ENCODE assay signal across 17 cellular contexts in the genomic region with DNA sequence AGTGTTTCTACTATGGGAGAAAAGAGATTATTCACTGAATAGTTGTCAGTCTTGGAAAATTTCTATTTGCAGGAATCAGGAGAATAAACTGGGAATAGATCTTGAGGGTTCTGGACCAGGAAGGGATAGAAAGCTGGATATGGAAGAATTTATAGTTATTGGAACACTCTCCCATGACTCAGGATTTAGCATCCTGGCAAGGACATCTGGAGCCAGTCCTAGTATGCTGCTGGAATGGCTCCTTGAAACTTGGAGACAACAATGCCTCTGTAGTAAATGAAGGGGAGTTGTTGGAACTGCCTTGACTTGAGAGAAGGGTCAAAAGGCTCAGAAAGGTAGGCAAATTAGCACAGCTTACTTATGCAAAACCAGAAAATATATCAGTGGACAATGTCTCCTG. TPM values are rescaled to one million over a fixed set of nuclear protein-coding genes. Genes with fewer than 3 reads are reported as not detected.
DNase-seq lines count a peak whose midpoint lies in the region; ATAC-seq and TF ChIP-seq lines count a peak whose summit lies in the region.
"Had no signal": no experiment of that assay in that cellular context is flagged by ENCODE, and none has a peak within 500 bp of the region (broad histone marks: within the 10 kb centered on the region; RNA-seq: fewer than 3 reads in every experiment).

No MANE protein-coding gene starts in this region.

- intact Hi-C loops in PC-3 (cut with micrococcal nuclease), result no loop called here
- intact Hi-C loops in sciatic nerve (cut with DNase I), result no loop called here
- intact Hi-C loops in PC-9 (cut with micrococcal nuclease; ENCODE audit: unreplicated experiment), result no loop called here

- H4K20me1 ChIP-seq in PC-3 (ENCODE audit: low read length), result no peaks in the 10 kb centered on the region
- no peaks in the 10 kb centered on the region for H4K20me1 ChIP-seq in PC-9 (ENCODE audit: insufficient read depth)

- CTCF ChIA-PET in PC-3 (lab: Charles Lee) (no interaction called here), PC-9 (lab: Charles Lee) (no interaction called here)

- BruUV-seq in PC-3 (replicated peaks; lab: Mats Ljungman, UMichigan) (no TSS peak), PC-9 (replicated peaks; lab: Mats Ljungman, UMichigan) (no TSS peak)

- no peak overlapping the region for H3K4me3 Mint-ChIP-seq in nephron progenitor cell
- H3K4me3 Mint-ChIP-seq: neural crest cell had no signal

- no peaks in the 10 kb centered on the region for H3K4me1 Mint-ChIP-seq in nephron progenitor cell
- H3K4me1 Mint-ChIP-seq: neural crest cell had no signal

- H3K79me2 ChIP-seq in PC-3 (ENCODE audit: low read length), result no peaks in the 10 kb centered on the region
- H3K79me2 ChIP-seq in PC-9 (ENCODE audit: low read depth), result no peaks in the 10 kb centered on the region

- POLR2A ChIA-PET in PC-3 (lab: Charles Lee; ENCODE audit: unreplicated experiment) (no interaction called here), PC-9 (lab: Charles Lee; ENCODE audit: unreplicated experiment) (interaction anchor here (0.9 kb wide), 1 partner anchor 15 kb away, joined by 3 read pairs; no protein-coding TSS in a partner anchor)

- H3K36me3 Mint-ChIP-seq in nephron progenitor cell (ENCODE audit: low read depth), result no peaks in the 10 kb centered on the region

- H3K27ac ChIP-seq in PC-3 (ENCODE audit: low read length) (no peak overlapping the region), PC-9 (no peak overlapping the region)
- H3K27ac ChIP-seq: SJSA1 had no signal

- no peak overlapping the region for H3K9ac ChIP-seq in PC-3 (ENCODE audit: low read length)

- ATAC-seq in PC-3 (peak; percentile 71), sciatic nerve (peak; percentile 62), esophagus mucosa (no peak), GM21737 (IDR thresholded peaks at IDR 0.05; ENCODE audit: unreplicated experiment) (no peak)

- H3K27me3 ChIP-seq in PC-3 (ENCODE audit: low read length), result no peaks in the 10 kb centered on the region
- H3K27me3 ChIP-seq in PC-9 (ENCODE audit: insufficient read depth, low read depth), result no peaks in the 10 kb centered on the region
- H3K27me3 ChIP-seq: heart left ventricle, SJSA1 had no signal

- DNase-seq in EH (ENCODE audit: low read depth), result peak; percentile 66
- DNase-seq in PC-3, result peak; percentile 4
- peak; percentile 73 for DNase-seq in fibroblast of mammary gland (ENCODE audit: low read depth)
- DNase-seq in sciatic nerve (ENCODE audit: low spot score), result no peak
- DNase-seq in nephron progenitor cell, result no peak
- DNase-seq in PC-9, result no peak
- DNase-seq: activated CD4-positive, CD25-positive, alpha-beta regulatory T cell treated with anti-CD3 and anti-CD28 coated beads, Interleukin-2, amount 50 U/mL, for 72 hours; heart left ventricle; NCI-H2029 treated with DMSO at 0.1 percent for 48 hours; NCI-H510A; OCI-M1 had no signal

- no peaks in the 10 kb centered on the region for H3F3A ChIP-seq in PC-3 (ENCODE audit: low read length, unreplicated experiment)
- no peaks in the 10 kb centered on the region for H3F3A ChIP-seq in PC-9 (ENCODE audit: insufficient read depth, low read depth)

- H3K27ac Mint-ChIP-seq in nephron progenitor cell, result no peak overlapping the region
- H3K27ac Mint-ChIP-seq: activated T-helper 2 cell treated with anti-CD3 and anti-CD28 coated beads, Interferon-gamma antibody, Interleukin-2, Interleukin-4, amounts not matched to agents 10 μg/mL and 5 μg/mL and 100 μg/mL, durations not matched to agents 14 hours and 24 hours and 36 hours had no signal

- H3K9me2 ChIP-seq in PC-3 (replicated peaks; ENCODE audit: low read length) (no peaks in the 10 kb centered on the region), PC-9 (ENCODE audit: insufficient read depth) (no peaks in the 10 kb centered on the region)

- H3K27me3 Mint-ChIP-seq in nephron progenitor cell (ENCODE audit: low read depth, poor library complexity), result peaks cover 3% of the 10 kb centered on the region

- H2AFZ ChIP-seq in PC-3 (ENCODE audit: low read length) (no peak overlapping the region), PC-9 (no peak overlapping the region)

- H3K4me3 ChIP-seq in PC-3 (ENCODE audit: low read length) (no peak overlapping the region), fibroblast of mammary gland (ENCODE audit: control insufficient read depth, low read depth, low read length) (no peak overlapping the region), PC-9 (no peak overlapping the region)
- H3K4me3 ChIP-seq: heart left ventricle, SJSA1 had no signal

- H3K4me2 ChIP-seq in PC-3 (ENCODE audit: low read length) (no peak overlapping the region), PC-9 (no peak overlapping the region)

- H3K9me3 ChIP-seq in PC-3 (ENCODE audit: low read length) (no peaks in the 10 kb centered on the region), PC-9 (ENCODE audit: insufficient read depth, low read depth) (peaks cover 3% of the 10 kb centered on the region; the same call in 1 of the 2 replicates)
- H3K9me3 ChIP-seq: Caco-2, heart left ventricle, SJSA1 had no signal

- TF ChIP-seq CTCF in PC-3 (conservative IDR thresholded peaks at IDR 0.05; ENCODE audit: low read depth, low read length), result no peak
- TF ChIP-seq CTCF in fibroblast of mammary gland (conservative IDR thresholded peaks at IDR 0.05; ENCODE audit: control insufficient read depth, insufficient read depth, low read depth, low read length), result no peak
- TF ChIP-seq CTCF in nephron progenitor cell (IDR thresholded peaks at IDR 0.05), result no peak
- TF ChIP-seq CTCF in PC-9 (conservative IDR thresholded peaks at IDR 0.05), result no peak

- H3K9me3 Mint-ChIP-seq in nephron progenitor cell, result peaks cover 73% of the 10 kb centered on the region
- H3K9me3 Mint-ChIP-seq: activated T-helper 2 cell treated with anti-CD3 and anti-CD28 coated beads, Interferon-gamma antibody, Interleukin-2, Interleukin-4, amounts not matched to agents 10 μg/mL and 5 μg/mL and 100 μg/mL, durations not matched to agents 14 hours and 24 hours and 36 hours had no signal

- no peaks in the 10 kb centered on the region for H3K4me1 ChIP-seq in PC-3 (ENCODE audit: insufficient read depth, low read length)
- H3K4me1 ChIP-seq in PC-9 (replicated peaks; ENCODE audit: insufficient read depth), result no peaks in the 10 kb centered on the region
- H3K4me1 ChIP-seq: Caco-2, heart left ventricle, SJSA1 had no signal

- H3K36me3 ChIP-seq in PC-3 (ENCODE audit: low read depth, low read length) (no peaks in the 10 kb centered on the region), PC-9 (ENCODE audit: low read depth) (no peaks in the 10 kb centered on the region)
- H3K36me3 ChIP-seq: heart left ventricle, SJSA1 had no signal

RNA-seq across cellular contexts. Expression of gene THOC2, which starts 23.5 kb away (rescaled TPM):
- total RNA-seq in PC-3 (2014; rRNA removed) (69.1 and 78.0 TPM in 2 replicates), sciatic nerve (95.1 TPM), esophagus mucosa (33.0 TPM), PC-9 (2021) (109 and 158 TPM in 2 replicates)

Comparison
In these comparisons a context has a peak if more than half of its experiments do, and no peak if none do; other contexts are left out.
1. DNase-seq: peak in EH (single experiment), PC-3 (single experiment) and fibroblast of mammary gland (single experiment); none in sciatic nerve (single experiment), nephron progenitor cell (single experiment) and PC-9 (0 of 2).
2. ATAC-seq: peak in PC-3 (single experiment) and sciatic nerve (single experiment); none in esophagus mucosa (single experiment) and GM21737 (single experiment).